In genomic region chr1:156691665-156692408, GRCh38 we compare ENCODE assay signal across 1 cellular context.
A peak's percentile ranks its signal among the peaks of the same experiment; 100 is the strongest.
TF ChIP-seq lines count a peak whose summit lies in the region.

No MANE protein-coding gene starts in this region.

TF ChIP-seq in endothelial cell of umbilical vein, 7 proteins besides CTCF, POLR2A, EP300 and RAD21 (continued from another document):
- peak; percentile 57 for TF ChIP-seq EZH2 (IDR thresholded peaks at IDR 0.05; ENCODE audit: borderline replicate concordance, low read depth, low read length, severe bottlenecking)
